In genomic region chr4:2934077-2934812, GRCh38 we compare ENCODE assay signal across 8 cellular contexts. TPM values are rescaled to one million over a fixed set of nuclear protein-coding genes. Genes with fewer than 3 reads are reported as not detected.
DNase-seq lines count a peak whose midpoint lies in the region; ATAC-seq and TF ChIP-seq lines count a peak whose summit lies in the region.

No MANE protein-coding gene starts in this region.

- H3K9ac ChIP-seq in MM.1S (ENCODE audit: low read length) (no peak overlapping the region), neuronal stem cell (ENCODE audit: low read depth, low read length, poor library complexity) (peak overlapping the region; percentile 87)

- peak overlapping the region; percentile 49 for H2BK12ac ChIP-seq in neuronal stem cell (ENCODE audit: low read length)

- CTCF ChIA-PET in Calu3 (lab: Charles Lee), result no interaction called here

- H3K9me3 Mint-ChIP-seq in Calu3 (ENCODE audit: low read depth, unreplicated experiment), result no peaks in the 10 kb centered on the region

- peaks cover 18% of the 10 kb centered on the region; the same call in 1 of the 2 replicates for H3F3A ChIP-seq in MM.1S (ENCODE audit: insufficient read depth, low read length)

- no peaks in the 10 kb centered on the region for H3K36me3 ChIP-seq in MM.1S (replicated peaks; ENCODE audit: insufficient read depth, low read length)
- H3K36me3 ChIP-seq in neuronal stem cell (replicated peaks in 1 of 2; ENCODE audit: control insufficient read depth in 2 of 2, insufficient read depth in 2 of 2, low read length in 2 of 2), result peaks cover 38 to 73% of the 10 kb centered on the region in 2 donors

- TF ChIP-seq CTCF in Calu3 (IDR thresholded peaks at IDR 0.05; ENCODE audit: unreplicated experiment), result no peak
- TF ChIP-seq CTCF in MM.1S (IDR thresholded peaks at IDR 0.05; ENCODE audit: low read length), result no peak
- TF ChIP-seq CTCF in fibroblast of pulmonary artery (IDR thresholded peaks at IDR 0.05; ENCODE audit: low read length, missing control alignments), result no peak

- H3K27ac ChIP-seq in MM.1S (ENCODE audit: low read length), result no peak overlapping the region
- no peak overlapping the region for H3K27ac ChIP-seq in neuronal stem cell (replicated peaks; ENCODE audit: low read length)

- ATAC-seq in GM21825 (IDR thresholded peaks at IDR 0.05; ENCODE audit: unreplicated experiment) (no peak), GM19023 (IDR thresholded peaks at IDR 0.05; ENCODE audit: unreplicated experiment) (no peak), GM18873 (IDR thresholded peaks at IDR 0.05; ENCODE audit: low FRiP score, unreplicated experiment) (no peak)

- no peaks in the 10 kb centered on the region for H3K27me3 Mint-ChIP-seq in Calu3 (ENCODE audit: unreplicated experiment)

- H3K4me2 ChIP-seq in MM.1S (ENCODE audit: low read depth, low read length) (peak overlapping the region; percentile 72), neuronal stem cell (ENCODE audit: insufficient read depth, low read length, poor library complexity, severe bottlenecking) (peak overlapping the region; percentile 68)

- intact Hi-C loops in Calu3 (cut with micrococcal nuclease; ENCODE audit: unreplicated experiment), result no loop called here

- DNase-seq in Calu3 (no peak), MM.1S (no peak), fibroblast of pulmonary artery (ENCODE audit: low read depth) (peak; percentile 57), neuronal stem cell (ENCODE audit: low spot score) (no peak)
- DNase-seq in activated T-cell treated with anti-CD3 and anti-CD28 coated beads, Interleukin-2, amount 50 U/mL, for 1 hour, result peak; percentile 68

- peak overlapping the region; percentile 89 for H3K18ac ChIP-seq in neuronal stem cell (ENCODE audit: low read length)

- H3K27me3 ChIP-seq in MM.1S (replicated peaks; ENCODE audit: insufficient read depth, low read length) (no peaks in the 10 kb centered on the region), neuronal stem cell (ENCODE audit: control insufficient read depth in 3 of 3, insufficient read depth in 3 of 3, low read depth in 1 of 3, low read length in 3 of 3) (no peaks in the 10 kb centered on the region)

- WGBS in neuronal stem cell (ENCODE audit: extremely low coverage in 2 of 2, insufficient read length in 2 of 2, insufficient replicate concordance in 1 of 2), 2 donors, result no CpG with 5 or more reads among the region's 93 CpGs

- H4K20me1 ChIP-seq in MM.1S (ENCODE audit: insufficient read depth, low read length), result no peaks in the 10 kb centered on the region

- H3K9me2 ChIP-seq in MM.1S (replicated peaks; ENCODE audit: insufficient read depth, low read length), result no peaks in the 10 kb centered on the region

- H2AK5ac ChIP-seq in neuronal stem cell (ENCODE audit: low read depth, low read length), result peak overlapping the region; percentile 100

- no peak overlapping the region for H3K14ac ChIP-seq in neuronal stem cell (ENCODE audit: low read length)

- peak overlapping the region; percentile 67 for H3K4me3 Mint-ChIP-seq in Calu3 (ENCODE audit: low read depth, unreplicated experiment)

- H3K79me2 ChIP-seq in MM.1S (ENCODE audit: low read length), result no peaks in the 10 kb centered on the region; the same call in 1 of the 2 replicates

- H3K79me1 ChIP-seq in neuronal stem cell (ENCODE audit: low read depth, low read length), result peaks cover 18% of the 10 kb centered on the region

- H2BK120ac ChIP-seq in neuronal stem cell (ENCODE audit: low read depth, low read length), result peak overlapping the region; percentile 16

- no TSS peak for BruUV-seq in Calu3 (replicated peaks; lab: Mats Ljungman, UMichigan)

- peaks cover 62% of the 10 kb centered on the region for H3K36me3 Mint-ChIP-seq in Calu3 (ENCODE audit: insufficient read depth, unreplicated experiment)

- H3K4ac ChIP-seq in neuronal stem cell (ENCODE audit: low read length), result peak overlapping the region; percentile 92

- no peak overlapping the region for H4K91ac ChIP-seq in neuronal stem cell (ENCODE audit: low read depth, low read length, poor library complexity)

- no peak overlapping the region for H4K8ac ChIP-seq in neuronal stem cell (ENCODE audit: low read depth, low read length)

- H3K9me3 ChIP-seq in MM.1S (replicated peaks; ENCODE audit: insufficient read depth, low read length) (no peaks in the 10 kb centered on the region), neuronal stem cell (replicated peaks in 1 of 2; ENCODE audit: control insufficient read depth in 2 of 2, insufficient read depth in 1 of 2, low read depth in 1 of 2, low read length in 2 of 2) (no peaks in the 10 kb centered on the region)

- peaks cover 18% of the 10 kb centered on the region for H3K4me1 Mint-ChIP-seq in Calu3 (ENCODE audit: low read depth, unreplicated experiment)

- peak overlapping the region; percentile 85 for H3K27ac Mint-ChIP-seq in Calu3 (ENCODE audit: unreplicated experiment)

- peak overlapping the region; percentile 49 for H2BK5ac ChIP-seq in neuronal stem cell (ENCODE audit: low read length)

- H3K4me3 ChIP-seq in MM.1S (ENCODE audit: low read length) (peak overlapping the region; percentile 91), fibroblast of pulmonary artery (replicated peaks; ENCODE audit: low read depth, low read length) (peak overlapping the region; percentile 66), neuronal stem cell (ENCODE audit: low read length in 2 of 2) (peak overlapping the region; percentile 96 to 98)

- peaks cover 8% of the 10 kb centered on the region; the same call in 1 of the 2 replicates for H3K4me1 ChIP-seq in MM.1S (ENCODE audit: low read length)
- H3K4me1 ChIP-seq in neuronal stem cell (ENCODE audit: control insufficient read depth in 2 of 2, insufficient read depth in 1 of 2, low read depth in 1 of 2, low read length in 2 of 2), result peaks cover 6 to 8% of the 10 kb centered on the region in 2 donors

- H2BK15ac ChIP-seq in neuronal stem cell (ENCODE audit: low read length), result no peak overlapping the region

- H2AFZ ChIP-seq in MM.1S (ENCODE audit: low read length) (peak overlapping the region; percentile 56; the same call in 1 of the 2 replicates), neuronal stem cell (ENCODE audit: low read length) (peak overlapping the region; percentile 82)

- H3K23ac ChIP-seq in neuronal stem cell (ENCODE audit: low read depth, low read length, poor library complexity), result peak overlapping the region; percentile 83

RNA-seq across cellular contexts. Expression of gene NOP14, which starts 29.0 kb away (rescaled TPM):
- 29.1 and 29.4 TPM in 2 replicates for total RNA-seq in Calu3 (2022)
- polyA plus RNA-seq in neuronal stem cell (2013, experiment 1 of 2), result 21.4 TPM
- polyA plus RNA-seq in neuronal stem cell (2013, experiment 2 of 2), result 21.1 TPM

RNA-seq across cellular contexts. Expression of gene GRK4, which starts 29.1 kb away (rescaled TPM):
- 0.80 and 1.1 TPM in 2 replicates for total RNA-seq in Calu3 (2022)
- polyA plus RNA-seq in neuronal stem cell (2013, experiment 1 of 2), result 4.2 TPM
- polyA plus RNA-seq in neuronal stem cell (2013, experiment 2 of 2), result 3.7 TPM

Comparison
In these comparisons a context has a peak if more than half of its experiments do, and no peak if none do; other contexts are left out.
1. DNase-seq: peak in activated T-cell treated with anti-CD3 and anti-CD28 coated beads, Interleukin-2, amount 50 U/mL, for 1 hour (single experiment) and fibroblast of pulmonary artery (single experiment); none in Calu3 (single experiment), MM.1S (single experiment) and neuronal stem cell (single experiment).
2. Peak in every context shown above with its lines, with median percentiles within 50 percentile points of each other: H3K4me3 ChIP-seq.